18 cellular contexts compared by ENCODE assay signal in the genomic region with DNA sequence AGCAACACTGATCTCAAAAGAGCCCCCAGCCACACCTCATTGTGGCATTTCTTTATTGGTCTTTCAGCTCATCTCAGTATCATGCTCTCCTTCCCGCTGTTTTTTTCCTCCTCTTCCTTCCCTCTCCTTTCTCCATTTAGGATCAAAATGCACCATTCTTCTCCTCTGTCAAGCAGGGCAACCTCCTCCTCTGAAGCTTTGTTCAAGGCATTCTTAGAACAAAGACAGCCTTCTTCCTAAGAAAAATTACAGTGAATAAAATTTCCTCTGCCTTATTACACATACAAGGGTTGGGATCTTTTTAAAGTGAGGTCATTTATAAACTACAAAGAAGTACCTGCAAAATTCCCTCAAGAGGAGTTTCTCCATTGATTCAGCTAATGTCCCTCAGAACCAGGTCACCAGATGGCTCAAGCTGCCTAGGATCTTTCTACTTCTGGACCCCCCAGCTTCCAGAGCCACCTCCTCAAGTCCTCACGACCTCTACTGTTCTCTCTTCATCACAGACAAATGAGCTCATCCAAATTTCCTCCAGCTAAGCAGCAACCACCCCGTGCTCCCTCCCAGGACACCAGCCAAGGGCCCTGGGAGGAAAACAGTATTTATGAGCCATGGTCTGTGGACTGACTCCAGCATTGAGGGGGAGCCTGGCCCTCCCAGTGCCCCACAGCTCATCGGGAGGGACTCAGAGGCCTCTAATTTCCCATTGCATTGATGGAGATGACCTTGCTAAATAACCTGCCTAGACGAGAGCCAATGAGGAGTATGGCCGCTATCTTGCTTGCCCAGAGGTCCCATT. TPM values are rescaled to one million over a fixed set of nuclear protein-coding genes. Genes with fewer than 3 reads are reported as not detected.
DNase-seq lines count a peak whose midpoint lies in the region; ATAC-seq lines count a peak whose summit lies in the region.
"Had no signal": no experiment of that assay in that cellular context is flagged by ENCODE, and none has a peak within 500 bp of the region (broad histone marks: within the 10 kb centered on the region; RNA-seq: fewer than 3 reads in every experiment).

No MANE protein-coding gene starts in this region.

- ATAC-seq in left ventricle myocardium superior = peak; percentile 52
- ATAC-seq in Right ventricle myocardium superior (ENCODE audit: poor library complexity) = no peak
- no peak for ATAC-seq in GM19035 (IDR thresholded peaks at IDR 0.05; ENCODE audit: unreplicated experiment)
- ATAC-seq in GM18909 (IDR thresholded peaks at IDR 0.05; ENCODE audit: poor library complexity, unreplicated experiment) = no peak
- ATAC-seq: pancreas; stimulated activated memory B cell treated with anti-CD40 and anti-IgM and Interleukin-4, amounts not matched to agents 10 μg/mL and 1 μg/mL and 100 μg/mL, for 72 hours had no signal

- in situ Hi-C loops in ACHN (cut with HindIII; ENCODE audit: low pct_ligation_motif_present, low pct_unique_long_range_greater_than_20kb, low sequenced_read_pairs) = no loop called here

- intact Hi-C loops in left ventricle myocardium superior (cut with micrococcal nuclease) = no loop called here
- intact Hi-C loops in Right ventricle myocardium superior (cut with DNase I) = no loop called here
- intact Hi-C loops in posterior vena cava (cut with DNase I) = no loop called here

- DNase-seq in left ventricle myocardium superior (no peak), Right ventricle myocardium superior (no peak), cerebellar cortex (ENCODE audit: low spot score) (peak; percentile 32), midbrain (lab: John Stamatoyannopoulos, UW) (peak; percentile 60), posterior vena cava (ENCODE audit: low spot score) (no peak), ACHN (no peak)
- DNase-seq: activated CD4-positive, alpha-beta T cell treated with anti-CD3 and anti-CD28 coated beads for 1 hour; activated gamma-delta T cell treated with Interleukin-2 at 50 U/mL for 16 hours; dermis blood vessel endothelial cell; NCI-H2029 treated with DMSO at 0.1 percent for 48 hours; NCI-H510A; pancreas; SIG-M5; T-helper 2 cell; upper lobe of left lung had no signal

RNA-seq across cellular contexts. Expression of a gene that starts 18.0 kb away (rescaled TPM):
- total RNA-seq in left ventricle myocardium superior (8.6 TPM), Right ventricle myocardium superior (9.7 TPM), posterior vena cava (10 to 100 TPM; 10.3 to 10.9 TPM)

RNA-seq across cellular contexts. Expression of a gene that starts 59.2 kb away (rescaled TPM):
- total RNA-seq in left ventricle myocardium superior (19.4 TPM), Right ventricle myocardium superior (17.9 TPM), posterior vena cava (10 to 100 TPM; 29.3 to 39.2 TPM)

Comparison
In these comparisons a context has a peak if more than half of its experiments do, and no peak if none do; other contexts are left out.
1. DNase-seq: peak in cerebellar cortex (single experiment) and midbrain (single experiment); none in left ventricle myocardium superior (single experiment), Right ventricle myocardium superior (single experiment), posterior vena cava (single experiment) and ACHN (single experiment).